Comparison of ENCODE assay signal across 1 cellular context in the genomic region with DNA sequence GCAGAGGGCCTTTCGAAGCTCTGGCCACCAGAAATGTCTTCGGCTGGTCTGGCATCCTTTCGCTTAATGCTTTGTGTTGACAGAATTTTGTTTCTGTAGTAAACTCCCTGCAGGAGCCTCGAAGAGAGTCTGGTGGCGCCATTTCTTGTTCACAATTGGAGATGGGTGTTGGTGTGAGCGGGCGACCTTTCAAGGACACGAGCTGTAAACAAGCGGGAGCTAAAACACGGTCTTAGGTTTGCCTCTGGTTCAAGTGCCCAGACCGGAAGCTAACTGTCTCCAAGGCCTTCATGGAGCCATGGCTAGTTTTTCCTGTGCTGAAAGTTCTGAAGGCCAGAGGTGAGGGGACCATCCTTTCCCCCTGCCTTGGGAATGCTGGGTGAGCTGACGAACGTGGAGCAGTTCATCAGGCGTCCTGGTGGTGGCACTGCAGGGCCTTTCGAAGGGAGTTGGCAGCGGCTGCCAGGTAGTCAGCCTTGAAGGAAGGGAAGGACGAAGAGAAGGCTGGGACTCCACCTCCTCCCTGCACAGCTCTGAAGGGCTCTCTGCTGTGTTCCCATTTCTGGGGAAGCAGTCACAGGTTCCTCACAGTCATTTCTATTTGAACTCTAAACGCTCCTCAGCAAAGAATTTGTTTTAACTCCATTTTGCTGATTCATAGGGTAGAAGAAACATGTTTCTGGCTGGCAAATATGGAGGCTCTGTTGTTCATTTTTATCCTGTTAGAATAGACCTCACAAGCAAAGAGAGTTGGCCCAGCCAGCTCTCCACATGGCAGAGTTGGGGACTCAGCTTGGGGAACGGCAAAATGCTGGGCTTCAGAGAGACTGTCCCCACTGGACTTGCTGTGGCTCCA.
TF ChIP-seq lines count a peak whose summit lies in the region.

No MANE protein-coding gene starts in this region.

TF ChIP-seq in GM23338, 12 proteins besides CTCF, POLR2A, EP300 and RAD21 (continued from another document):
- TF ChIP-seq, protein P1, sequence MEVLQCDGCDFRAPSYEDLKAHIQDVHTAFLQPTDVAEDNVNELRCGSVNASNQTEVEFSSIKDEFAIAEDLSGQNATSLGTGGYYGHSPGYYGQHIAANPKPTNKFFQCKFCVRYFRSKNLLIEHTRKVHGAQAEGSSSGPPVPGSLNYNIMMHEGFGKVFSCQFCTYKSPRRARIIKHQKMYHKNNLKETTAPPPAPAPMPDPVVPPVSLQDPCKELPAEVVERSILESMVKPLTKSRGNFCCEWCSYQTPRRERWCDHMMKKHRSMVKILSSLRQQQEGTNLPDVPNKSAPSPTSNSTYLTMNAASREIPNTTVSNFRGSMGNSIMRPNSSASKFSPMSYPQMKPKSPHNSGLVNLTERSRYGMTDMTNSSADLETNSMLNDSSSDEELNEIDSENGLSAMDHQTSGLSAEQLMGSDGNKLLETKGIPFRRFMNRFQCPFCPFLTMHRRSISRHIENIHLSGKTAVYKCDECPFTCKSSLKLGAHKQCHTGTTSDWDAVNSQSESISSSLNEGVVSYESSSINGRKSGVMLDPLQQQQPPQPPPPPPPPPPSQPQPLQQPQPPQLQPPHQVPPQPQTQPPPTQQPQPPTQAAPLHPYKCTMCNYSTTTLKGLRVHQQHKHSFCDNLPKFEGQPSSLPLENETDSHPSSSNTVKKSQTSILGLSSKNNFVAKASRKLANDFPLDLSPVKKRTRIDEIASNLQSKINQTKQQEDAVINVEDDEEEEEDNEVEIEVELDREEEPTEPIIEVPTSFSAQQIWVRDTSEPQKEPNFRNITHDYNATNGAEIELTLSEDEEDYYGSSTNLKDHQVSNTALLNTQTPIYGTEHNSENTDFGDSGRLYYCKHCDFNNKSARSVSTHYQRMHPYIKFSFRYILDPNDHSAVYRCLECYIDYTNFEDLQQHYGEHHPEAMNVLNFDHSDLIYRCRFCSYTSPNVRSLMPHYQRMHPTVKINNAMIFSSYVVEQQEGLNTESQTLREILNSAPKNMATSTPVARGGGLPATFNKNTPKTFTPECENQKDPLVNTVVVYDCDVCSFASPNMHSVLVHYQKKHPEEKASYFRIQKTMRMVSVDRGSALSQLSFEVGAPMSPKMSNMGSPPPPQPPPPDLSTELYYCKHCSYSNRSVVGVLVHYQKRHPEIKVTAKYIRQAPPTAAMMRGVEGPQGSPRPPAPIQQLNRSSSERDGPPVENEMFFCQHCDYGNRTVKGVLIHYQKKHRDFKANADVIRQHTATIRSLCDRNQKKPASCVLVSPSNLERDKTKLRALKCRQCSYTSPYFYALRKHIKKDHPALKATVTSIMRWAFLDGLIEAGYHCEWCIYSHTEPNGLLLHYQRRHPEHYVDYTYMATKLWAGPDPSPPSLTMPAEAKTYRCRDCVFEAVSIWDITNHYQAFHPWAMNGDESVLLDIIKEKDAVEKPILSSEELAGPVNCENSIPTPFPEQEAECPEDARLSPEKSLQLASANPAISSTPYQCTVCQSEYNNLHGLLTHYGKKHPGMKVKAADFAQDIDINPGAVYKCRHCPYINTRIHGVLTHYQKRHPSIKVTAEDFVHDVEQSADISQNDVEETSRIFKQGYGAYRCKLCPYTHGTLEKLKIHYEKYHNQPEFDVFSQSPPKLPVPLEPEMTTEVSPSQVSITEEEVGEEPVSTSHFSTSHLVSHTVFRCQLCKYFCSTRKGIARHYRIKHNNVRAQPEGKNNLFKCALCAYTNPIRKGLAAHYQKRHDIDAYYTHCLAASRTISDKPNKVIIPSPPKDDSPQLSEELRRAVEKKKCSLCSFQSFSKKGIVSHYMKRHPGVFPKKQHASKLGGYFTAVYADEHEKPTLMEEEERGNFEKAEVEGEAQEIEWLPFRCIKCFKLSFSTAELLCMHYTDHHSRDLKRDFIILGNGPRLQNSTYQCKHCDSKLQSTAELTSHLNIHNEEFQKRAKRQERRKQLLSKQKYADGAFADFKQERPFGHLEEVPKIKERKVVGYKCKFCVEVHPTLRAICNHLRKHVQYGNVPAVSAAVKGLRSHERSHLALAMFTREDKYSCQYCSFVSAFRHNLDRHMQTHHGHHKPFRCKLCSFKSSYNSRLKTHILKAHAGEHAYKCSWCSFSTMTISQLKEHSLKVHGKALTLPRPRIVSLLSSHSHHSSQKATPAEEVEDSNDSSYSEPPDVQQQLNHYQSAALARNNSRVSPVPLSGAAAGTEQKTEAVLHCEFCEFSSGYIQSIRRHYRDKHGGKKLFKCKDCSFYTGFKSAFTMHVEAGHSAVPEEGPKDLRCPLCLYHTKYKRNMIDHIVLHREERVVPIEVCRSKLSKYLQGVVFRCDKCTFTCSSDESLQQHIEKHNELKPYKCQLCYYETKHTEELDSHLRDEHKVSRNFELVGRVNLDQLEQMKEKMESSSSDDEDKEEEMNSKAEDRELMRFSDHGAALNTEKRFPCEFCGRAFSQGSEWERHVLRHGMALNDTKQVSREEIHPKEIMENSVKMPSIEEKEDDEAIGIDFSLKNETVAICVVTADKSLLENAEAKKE (CRISPR knock-in tag; IDR thresholded peaks at IDR 0.05) = peak; percentile 43; the same call in 1 of the 2 replicates
TF ChIP-seq in GM23338: peak in this region for 2.
